15 cellular contexts compared by ENCODE assay signal in genomic region chr15:64717735-64718495, GRCh38. TPM values are rescaled to one million over a fixed set of nuclear protein-coding genes. Genes with fewer than 3 reads are reported as not detected.
A peak's percentile ranks its signal among the peaks of the same experiment; 100 is the strongest.
DNase-seq lines count a peak whose midpoint lies in the region; ATAC-seq, FAIRE-seq and TF ChIP-seq lines count a peak whose summit lies in the region.
"Had no signal": no experiment of that assay in that cellular context is flagged by ENCODE, and none has a peak within 500 bp of the region (broad histone marks: within the 10 kb centered on the region; RNA-seq: fewer than 3 reads in every experiment).

No MANE protein-coding gene starts in this region.

- intact Hi-C loops in body of pancreas (cut with DNase I) (no loop called here), kidney (cut with DNase I) (no loop called here), left colon (cut with DNase I, micrococcal nuclease) (no loop called here)

- ATAC-seq in GM23338 (no peak), body of pancreas (peak; percentile 31), HG02981 (IDR thresholded peaks at IDR 0.05; ENCODE audit: unreplicated experiment) (no peak), left colon (no peak), GM21526 (IDR thresholded peaks at IDR 0.05; ENCODE audit: low FRiP score, unreplicated experiment) (no peak)
- ATAC-seq: SK-N-SH treated with all-trans-retinoic acid at 6 μM for 48 hours had no signal

- H3K9me3 Mint-ChIP-seq in GM23338 = peaks cover 2% of the 10 kb centered on the region; the same call in 1 of the 3 replicates

- no peak for FAIRE-seq in kidney (lab: Jason Lieb, UNC)

- no peak overlapping the region for H2AFZ ChIP-seq in GM23338

- H3K36me3 ChIP-seq in GM23338 (ENCODE audit: insufficient read depth) = peaks cover 36% of the 10 kb centered on the region
- no peaks in the 10 kb centered on the region for H3K36me3 ChIP-seq in body of pancreas (replicated peaks in 1 of 2; ENCODE audit: insufficient read depth in 1 of 2, low read depth in 2 of 2)
- H3K36me3 ChIP-seq in kidney (ENCODE audit: control insufficient read depth in 1 of 2, insufficient read depth in 2 of 2, low read length in 2 of 2) = peaks cover 0 to 4% of the 10 kb centered on the region in 2 donors

- DNase-seq in GM23338 (ENCODE audit: low spot score) (no peak), body of pancreas (no peak), kidney (peak; percentile 60), cerebellar cortex (ENCODE audit: low spot score) (no peak), left colon (no peak)
- DNase-seq: activated CD4-positive, alpha-beta T cell treated with anti-CD3 and anti-CD28 coated beads, Interleukin-2, amount 50 U/mL, for 1 hour; C1 segment of cervical spinal cord; NCI-H1105 treated with DMSO at 0.1 percent for 48 hours; NCI-H774; stimulated activated CD4-positive, alpha-beta T cell treated with anti-CD3 and anti-CD28 coated beads, Interleukin-4, amount 100 ng/mL, for 24 hours; testis had no signal

- H3K9me3 ChIP-seq in body of pancreas (no peaks in the 10 kb centered on the region), kidney (ENCODE audit: control insufficient read depth in 1 of 2, low read length in 2 of 2) (no peaks in the 10 kb centered on the region)
- H3K9me3 ChIP-seq: testis had no signal

- H3K27me3 ChIP-seq in GM23338 (ENCODE audit: insufficient read depth) = no peaks in the 10 kb centered on the region
- no peaks in the 10 kb centered on the region for H3K27me3 ChIP-seq in body of pancreas
- H3K27me3 ChIP-seq: testis had no signal

- no peaks in the 10 kb centered on the region for H3K9me2 ChIP-seq in GM23338 (ENCODE audit: insufficient read depth)

- peak overlapping the region; percentile 83 for H3K27ac Mint-ChIP-seq in GM23338

- H4K20me1 ChIP-seq in GM23338 (replicated peaks; ENCODE audit: insufficient read depth) = peaks cover 24% of the 10 kb centered on the region

- peak overlapping the region; percentile 78 for H3K27ac ChIP-seq in GM23338 (ENCODE audit: low read depth)
- H3K27ac ChIP-seq in body of pancreas = peak overlapping the region in 2 of 4 donors; percentile 51 to 57
- H3K27ac ChIP-seq in kidney (ENCODE audit: low read depth in 2 of 2, low read length in 2 of 2) = peak overlapping the region; percentile 77 to 82
- peak overlapping the region in 15 of 21 experiments; percentile 7 to 83 (median 55) for H3K27ac ChIP-seq in skin epidermis

- H3F3A ChIP-seq in GM23338 (replicated peaks; ENCODE audit: low read depth) = peaks cover 34% of the 10 kb centered on the region

- no peak overlapping the region for H3K4me2 ChIP-seq in GM23338

- 65 to 66% methylated on average over 9 to 18 of the region's 18 CpGs for WGBS in body of pancreas, 2 donors

- peaks cover 9% of the 10 kb centered on the region; the same call in 1 of the 3 replicates for H3K4me1 Mint-ChIP-seq in GM23338

- H3K4me1 ChIP-seq in GM23338 (ENCODE audit: insufficient read depth) (no peaks in the 10 kb centered on the region), body of pancreas (no peaks in the 10 kb centered on the region), kidney (ENCODE audit: control insufficient read depth in 1 of 2, insufficient read depth in 1 of 2, low read depth in 1 of 2, low read length in 2 of 2) (peaks cover 0 to 4% of the 10 kb centered on the region in 2 donors)

- peaks cover 16% of the 10 kb centered on the region for H3K27me3 Mint-ChIP-seq in GM23338 (ENCODE audit: insufficient read depth, low read depth, poor library complexity)

- no peak overlapping the region for H3K9ac ChIP-seq in kidney (ENCODE audit: low read length in 2 of 2)

- no peak for TF ChIP-seq POLR2A in body of pancreas (IDR thresholded peaks at IDR 0.05)

- peaks cover 32% of the 10 kb centered on the region for H3K79me2 ChIP-seq in GM23338 (replicated peaks; ENCODE audit: insufficient read depth)

- peaks cover 80% of the 10 kb centered on the region for H3K36me3 Mint-ChIP-seq in GM23338 (ENCODE audit: low read depth)

- no peak for TF ChIP-seq CTCF in GM23338 (conservative IDR thresholded peaks at IDR 0.05; ENCODE audit: low read depth in 2 of 2)
- no peak for TF ChIP-seq CTCF in body of pancreas (IDR thresholded peaks at IDR 0.05)
- no peak for TF ChIP-seq CTCF in kidney (IDR thresholded peaks at IDR 0.05; ENCODE audit: borderline replicate concordance, extremely low read depth, insufficient read depth)

- H3K4me3 Mint-ChIP-seq in GM23338 = no peak overlapping the region

- H3K4me3 ChIP-seq in GM23338 (no peak overlapping the region), body of pancreas (no peak overlapping the region), kidney (ENCODE audit: low read length in 2 of 2) (no peak overlapping the region), skin epidermis (no peak overlapping the region)
- H3K4me3 ChIP-seq: testis had no signal

TF ChIP-seq in GM23338, 12 proteins besides CTCF, POLR2A, EP300 and RAD21:
- TF ChIP-seq ZNF114 (CRISPR knock-in tag; IDR thresholded peaks at IDR 0.05) = no peak

RNA-seq across cellular contexts. Expression of gene RBPMS2, which starts 57.5 kb away (rescaled TPM):
- 36.9 and 53.3 TPM in 2 replicates for total RNA-seq in GM23338 (2014; rRNA removed; shearing (Covaris generic))
- polyA plus RNA-seq in GM23338 (2016; fragmentation: Nextera tagmentation; extraction: Ambion mirVana) (171 and 179 TPM in 2 replicates), kidney (ENCODE audit: insufficient read depth, low read depth, low replicate concordance) (24.2 TPM)
- total RNA-seq in body of pancreas (under 1 TPM; 0.26 to 0.33 TPM), kidney (8.2 TPM), left colon (10 to 100 TPM in 1 of 2 donors, 1 to 10 TPM in 1; 1.0 to 15.4 TPM)
